ENCODE assay signal across 12 cellular contexts in genomic region chr10:110569736-110570135, GRCh38. TPM values are rescaled to one million over a fixed set of nuclear protein-coding genes. Genes with fewer than 3 reads are reported as not detected.
DNase-seq lines count a peak whose midpoint lies in the region; ATAC-seq and TF ChIP-seq lines count a peak whose summit lies in the region.
"Had no signal": no experiment of that assay in that cellular context is flagged by ENCODE, and none has a peak within 500 bp of the region (broad histone marks: within the 10 kb centered on the region; RNA-seq: fewer than 3 reads in every experiment).

No MANE protein-coding gene starts in this region.

- no peaks in the 10 kb centered on the region for H3K27me3 ChIP-seq in A673 (replicated peaks; ENCODE audit: insufficient read depth, low read depth, low read length, poor library complexity)
- no peaks in the 10 kb centered on the region for H3K27me3 ChIP-seq in DOHH2 (ENCODE audit: control insufficient read depth, low read length)
- H3K27me3 ChIP-seq in esophagus muscularis mucosa, result no peaks in the 10 kb centered on the region
- H3K27me3 ChIP-seq: right atrium auricular region, SJCRH30 had no signal

- CTCF ChIA-PET in A673 (lab: Charles Lee), result interaction anchor here (1.1 kb wide), 1 partner anchor 265 kb away, joined by 10 read pairs; the partner anchor contains the start of gene SMNDC1
- CTCF ChIA-PET in WTC11 (lab: Charles Lee), result interaction anchor here (0.5 to 1.3 kb wide), 3 partner anchors 31 to 265 kb away, joined by 3 to 5 read pairs (median 3); partner anchors contain the start of gene SMNDC1

- H3K4me2 ChIP-seq in DOHH2 (ENCODE audit: low read length), result peak overlapping the region; percentile 81

- H3K9me2 ChIP-seq in DOHH2 (replicated peaks; ENCODE audit: control insufficient read depth, low read length), result no peaks in the 10 kb centered on the region

- no peak for TF ChIP-seq POLR2A in esophagus muscularis mucosa (IDR thresholded peaks at IDR 0.05; ENCODE audit: low read depth)

- H3K4me1 Mint-ChIP-seq in WTC11 (peaks cover 27% of the 10 kb centered on the region), immature natural killer cell (peaks cover 47 to 66% of the 10 kb centered on the region in 2 donors)

- no TSS peak for BruUV-seq in A673 (replicated peaks; lab: Mats Ljungman, UMichigan)

- H4K20me1 ChIP-seq in DOHH2 (ENCODE audit: control insufficient read depth, insufficient read depth, low read depth, low read length), result peaks cover 28% of the 10 kb centered on the region; the same call in 1 of the 2 replicates

- peaks cover 6% of the 10 kb centered on the region; the same call in 1 of the 2 replicates for H3F3A ChIP-seq in DOHH2 (ENCODE audit: control insufficient read depth, insufficient read depth)

- H3K36me3 ChIP-seq in A673 (ENCODE audit: insufficient read depth, low read length, poor library complexity, severe bottlenecking), result peaks cover 29% of the 10 kb centered on the region
- H3K36me3 ChIP-seq in DOHH2 (ENCODE audit: control insufficient read depth, low read length), result peaks cover 65% of the 10 kb centered on the region
- peaks cover 0 to 7% (median 0%) of the 10 kb centered on the region in 4 donors for H3K36me3 ChIP-seq in esophagus muscularis mucosa
- H3K36me3 ChIP-seq: right atrium auricular region had no signal

- ATAC-seq in WTC11, result no peak
- ATAC-seq: left colon had no signal

- H3K9me3 Mint-ChIP-seq in WTC11 (no peaks in the 10 kb centered on the region), immature natural killer cell (no peaks in the 10 kb centered on the region)

- peaks cover 78% of the 10 kb centered on the region for H3K79me2 ChIP-seq in DOHH2 (ENCODE audit: control insufficient read depth, low read length)

- peaks cover 14% of the 10 kb centered on the region for H3K36me3 Mint-ChIP-seq in WTC11
- H3K36me3 Mint-ChIP-seq in immature natural killer cell, result no peaks in the 10 kb centered on the region

- H3K9me3 ChIP-seq in A673 (ENCODE audit: low read depth, low read length, poor library complexity, severe bottlenecking) (no peaks in the 10 kb centered on the region), DOHH2 (ENCODE audit: control insufficient read depth, insufficient read depth, low read length) (no peaks in the 10 kb centered on the region), esophagus muscularis mucosa (no peaks in the 10 kb centered on the region)
- H3K9me3 ChIP-seq: right atrium auricular region, SJCRH30 had no signal

- no peaks in the 10 kb centered on the region for H3K27me3 Mint-ChIP-seq in WTC11 (ENCODE audit: low read depth)
- peaks cover 7 to 16% (median 13%) of the 10 kb centered on the region in 3 donors for H3K27me3 Mint-ChIP-seq in immature natural killer cell (ENCODE audit: low read depth in 3 of 3)

- TF ChIP-seq CTCF in A673 (conservative IDR thresholded peaks at IDR 0.05; ENCODE audit: low read depth, low read length), result no peak
- no peak for TF ChIP-seq CTCF in DOHH2 (IDR thresholded peaks at IDR 0.05; ENCODE audit: low read depth, low read length, poor library complexity, severe bottlenecking)
- no peak for TF ChIP-seq CTCF in WTC11 (IDR thresholded peaks at IDR 0.05)
- TF ChIP-seq CTCF in esophagus muscularis mucosa (IDR thresholded peaks at IDR 0.05), result no peak

- H3K27ac Mint-ChIP-seq in WTC11 (peak overlapping the region; percentile 28; the same call in 1 of the 2 replicates), immature natural killer cell (peak overlapping the region in 4 of 6 donors; percentile 42 to 54 (median 50))

- DNase-seq in A673 (ENCODE audit: low spot score), result no peak
- no peak for DNase-seq in WTC11 (ENCODE audit: low spot score)
- no peak for DNase-seq in immature natural killer cell
- DNase-seq in head of caudate nucleus, result no peak
- no peak for DNase-seq in SKM-1 (lab: John Stamatoyannopoulos, UW; ENCODE audit: unreplicated experiment)
- no peak for DNase-seq in NCI-H510A treated with DMSO at 0.1 percent for 48 hours (lab: John Stamatoyannopoulos, UW)
- no peak for DNase-seq in esophagus muscularis mucosa (ENCODE audit: extremely low spot score)
- DNase-seq: left colon, NCI-H446, SJCRH30 had no signal

- POLR2A ChIA-PET in A673 (lab: Charles Lee; ENCODE audit: low non-redundant PET), result no interaction called here
- POLR2A ChIA-PET in WTC11 (lab: Charles Lee), result no interaction called here

- TF ChIP-seq EP300 in esophagus muscularis mucosa (IDR thresholded peaks at IDR 0.05), result no peak

- H3K4me3 Mint-ChIP-seq in WTC11, result peak overlapping the region; percentile 94; the same call in 1 of the 2 replicates
- H3K4me3 Mint-ChIP-seq in immature natural killer cell, result peak overlapping the region; percentile 51 to 99 (median 94)

- H3K4me3 ChIP-seq in A673 (ENCODE audit: low read depth, low read length, poor library complexity, severe bottlenecking), result peak overlapping the region; percentile 98
- H3K4me3 ChIP-seq in DOHH2 (ENCODE audit: low read length), result peak overlapping the region; percentile 82
- H3K4me3 ChIP-seq in esophagus muscularis mucosa, result peak overlapping the region in 2 of 4 donors; percentile 9 to 87
- H3K4me3 ChIP-seq: right atrium auricular region had no signal

- H3K27ac ChIP-seq in A673 (ENCODE audit: low read depth, low read length, poor library complexity, severe bottlenecking), result no peak overlapping the region
- H3K27ac ChIP-seq in DOHH2 (ENCODE audit: low read depth, low read length), result no peak overlapping the region
- no peak overlapping the region for H3K27ac ChIP-seq in esophagus muscularis mucosa (replicated peaks in 1 of 4)
- H3K27ac ChIP-seq: right atrium auricular region, SJCRH30 had no signal

- intact Hi-C loops in A673 (cut with micrococcal nuclease; ENCODE audit: unreplicated experiment) (no loop called here), head of caudate nucleus (cut with DNase I) (loop anchor here (10.0 kb wide), 1 partner anchor 685 kb away; no protein-coding TSS in a partner anchor), esophagus muscularis mucosa (cut with DNase I) (loop anchor here (10.0 kb wide), 1 partner anchor 365 kb away; the partner anchor contains the start of gene MXI1)

- peaks cover 41% of the 10 kb centered on the region for H3K4me1 ChIP-seq in A673 (ENCODE audit: insufficient read depth, low read length, poor library complexity, severe bottlenecking)
- peaks cover 62% of the 10 kb centered on the region for H3K4me1 ChIP-seq in DOHH2 (ENCODE audit: control insufficient read depth, low read length)
- peaks cover 40 to 74% (median 67%) of the 10 kb centered on the region in 4 donors for H3K4me1 ChIP-seq in esophagus muscularis mucosa

- 100% methylated on average over 1 of the region's 1 CpG for WGBS in esophagus muscularis mucosa

TF ChIP-seq in WTC11, 78 proteins besides CTCF, POLR2A, EP300 and RAD21:
- TF ChIP-seq TEAD1 (CRISPR knock-in tag; IDR thresholded peaks at IDR 0.05) (no peak), ATF6 (CRISPR knock-in tag; IDR thresholded peaks at IDR 0.05) (no peak)

RNA-seq across cellular contexts. Expression of gene SMC3, which starts 2.2 kb away (rescaled TPM):
- total RNA-seq in A673 (2021) (107 TPM in 2 replicates), WTC11 (2021) (63.5 to 71.0 TPM (median 65.4 TPM) in 3 replicates), esophagus muscularis mucosa (10 to 100 TPM; 27.7 to 50.2 (median 39.5) TPM)
- 10 to 100 TPM; 32.3 to 92.1 (median 43.8) TPM for polyA plus RNA-seq in immature natural killer cell
